21 cellular contexts compared by ENCODE assay signal in the genomic region with DNA sequence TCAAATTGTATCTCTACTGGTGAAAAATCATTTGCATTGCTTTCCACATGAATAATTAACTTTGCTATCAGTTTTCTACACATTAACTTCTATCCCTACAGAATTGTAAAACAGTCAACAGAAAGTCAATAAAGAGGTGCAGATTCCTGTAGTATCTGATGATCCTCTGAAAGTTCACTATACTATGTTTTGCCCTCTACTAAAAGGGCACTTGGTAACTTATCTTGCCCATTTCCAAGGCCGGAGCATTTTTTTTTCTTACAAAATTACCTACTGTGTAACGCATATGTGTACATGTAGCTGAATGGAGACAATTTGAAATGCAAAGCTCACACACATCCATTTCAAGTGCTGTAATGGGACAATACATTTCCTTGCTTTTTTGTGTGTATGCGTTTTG.
"Had no signal": no experiment of that assay in that cellular context is flagged by ENCODE, and none has a peak within 500 bp of the region (broad histone marks: within the 10 kb centered on the region; RNA-seq: fewer than 3 reads in every experiment).

No MANE protein-coding gene starts in this region.

- H3K4me1 ChIP-seq: esophagus muscularis mucosa, foreskin keratinocyte, gastroesophageal sphincter, heart right ventricle, left lung, lower lobe of right lung had no signal

- H3K27ac Mint-ChIP-seq: mesothelial cell of epicardium had no signal

- H3K4me3 Mint-ChIP-seq: mesothelial cell of epicardium had no signal

- DNase-seq: dermis blood vessel endothelial cell; dorsolateral prefrontal cortex; effector CD4-positive, alpha-beta T cell; effector memory CD4-positive, alpha-beta T cell; foreskin keratinocyte; glutamatergic neuron; head of caudate nucleus; heart right ventricle; hippocampal formation; left cardiac atrium; left lung; left ventricle myocardium superior; lower lobe of right lung; mesenchymal stem cell; mucosa of descending colon had no signal

- H3K27me3 ChIP-seq: esophagus muscularis mucosa, foreskin keratinocyte, gastroesophageal sphincter, left lung had no signal

- H3K27ac ChIP-seq: coronary artery, dorsolateral prefrontal cortex, esophagus muscularis mucosa, foreskin keratinocyte, gastroesophageal sphincter, heart right ventricle, left lung, lower lobe of right lung had no signal

- H3K36me3 Mint-ChIP-seq: mesothelial cell of epicardium had no signal

- H3K4me3 ChIP-seq: coronary artery, dorsolateral prefrontal cortex, esophagus muscularis mucosa, gastroesophageal sphincter, heart right ventricle, left lung, lower lobe of right lung, mucosa of descending colon had no signal

- H3K9me3 ChIP-seq: esophagus muscularis mucosa, gastroesophageal sphincter, heart right ventricle, left lung, lower lobe of right lung, mucosa of descending colon had no signal

- H3K36me3 ChIP-seq: esophagus muscularis mucosa, gastroesophageal sphincter, heart right ventricle, left lung, lower lobe of right lung had no signal

- ATAC-seq: foreskin keratinocyte, gastroesophageal sphincter, heart right ventricle, left cardiac atrium, left lung, left ventricle myocardium superior, lower lobe of right lung, mucosa of descending colon had no signal

- FAIRE-seq: endothelial cell of umbilical vein, keratinocyte had no signal
